ENCODE assay signal across 8 cellular contexts in the genomic region with DNA sequence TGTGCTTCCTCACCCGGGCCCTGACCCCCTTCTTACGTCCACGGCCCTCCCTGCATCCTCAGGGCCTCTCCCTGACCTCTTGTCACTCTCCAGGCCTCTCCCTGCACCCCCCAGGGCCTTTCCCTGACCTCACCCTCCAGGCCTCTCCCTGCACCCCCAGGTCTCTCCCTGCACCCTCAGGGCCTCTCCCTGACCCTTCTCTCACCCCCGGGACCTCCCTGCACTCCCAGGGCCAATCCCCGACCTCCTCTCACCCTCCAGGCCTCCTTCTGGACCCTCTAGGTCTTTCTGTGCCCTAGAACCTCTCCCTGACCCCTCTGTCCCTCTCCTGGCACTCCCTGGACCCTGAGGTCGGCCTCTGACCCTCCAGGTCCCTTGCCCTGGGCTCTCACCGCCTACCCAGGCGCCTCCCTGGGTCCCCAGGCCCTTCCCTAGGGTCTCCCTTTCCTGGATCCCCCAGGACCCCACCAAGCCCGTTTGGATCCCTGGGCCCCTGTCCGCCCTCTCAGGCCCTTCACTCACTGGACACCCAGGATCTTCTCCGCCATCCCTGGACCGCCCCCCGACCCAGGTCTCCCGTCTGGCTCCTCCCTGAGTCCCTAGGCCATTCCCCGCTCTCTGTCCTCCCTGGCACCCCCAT. TPM values are rescaled to one million over a fixed set of nuclear protein-coding genes. Genes with fewer than 3 reads are reported as not detected.
DNase-seq lines count a peak whose midpoint lies in the region; ATAC-seq lines count a peak whose summit lies in the region.

No MANE protein-coding gene starts in this region.

- no peak overlapping the region for H3K27ac ChIP-seq in iPS DF 6.9 (ENCODE audit: low read length)

- no peaks in the 10 kb centered on the region for H3K27me3 ChIP-seq in iPS DF 6.9 (ENCODE audit: control insufficient read depth, insufficient read depth, low read length)

- H3K36me3 Mint-ChIP-seq in activated CD4-positive, alpha-beta T cell treated with anti-CD3 and anti-CD28 coated beads, Interleukin-2, amount 10 ng/mL, durations not matched to agents 24 days and 14 days (ENCODE audit: low read depth): peaks cover 11% of the 10 kb centered on the region
- H3K36me3 Mint-ChIP-seq in activated CD8-positive, alpha-beta T cell treated with anti-CD3 and anti-CD28 coated beads, Interleukin-2, amount 10 ng/mL, durations not matched to agents 7 days and 5 days (ENCODE audit: low read depth): peaks cover 10% of the 10 kb centered on the region
- H3K36me3 Mint-ChIP-seq in stimulated activated effector memory CD8-positive, alpha-beta T cell treated with anti-CD3 and anti-CD28 coated beads, Interleukin-12 subunit alpha, Interleukin-12 subunit beta, amount 100 ng/mL, for 72 hours: peaks cover 30% of the 10 kb centered on the region

- H3K27me3 Mint-ChIP-seq in activated CD4-positive, alpha-beta T cell treated with anti-CD3 and anti-CD28 coated beads, Interleukin-2, amount 10 ng/mL, durations not matched to agents 24 days and 14 days: peaks cover 11% of the 10 kb centered on the region
- peaks cover 9% of the 10 kb centered on the region for H3K27me3 Mint-ChIP-seq in activated CD8-positive, alpha-beta T cell treated with anti-CD3 and anti-CD28 coated beads, Interleukin-2, amount 10 ng/mL, durations not matched to agents 7 days and 5 days (ENCODE audit: low read depth)

- POLR2A ChIA-PET in activated CD8-positive, alpha-beta T cell treated with anti-CD3 and anti-CD28 coated beads, Interleukin-2, amount 10 ng/mL, durations not matched to agents 7 days and 5 days (lab: Charles Lee): interaction anchor here (1.0 to 2.1 kb wide), 8 partner anchors 13 to 86 kb away, joined by 3 to 16 read pairs (median 6); partner anchors contain the start of genes HSPBP1, PPP6R1 and TMEM238

- peaks cover 8% of the 10 kb centered on the region for H3K36me3 ChIP-seq in iPS DF 6.9 (ENCODE audit: control insufficient read depth, insufficient read depth, low read length)

- no peak for ATAC-seq in activated CD8-positive, alpha-beta T cell treated with anti-CD3 and anti-CD28 coated beads, Interleukin-2, amount 10 ng/mL, durations not matched to agents 7 days and 5 days
- ATAC-seq in stimulated activated effector memory CD8-positive, alpha-beta T cell treated with anti-CD3 and anti-CD28 coated beads, Interleukin-12 subunit alpha, Interleukin-12 subunit beta, amount 100 ng/mL, for 72 hours: no peak

- intact Hi-C loops in activated CD4-positive, alpha-beta T cell treated with anti-CD3 and anti-CD28 coated beads, Interleukin-2, amount 10 ng/mL, durations not matched to agents 24 days and 14 days (cut with micrococcal nuclease): no loop called here

- H3K4me1 ChIP-seq in iPS DF 6.9 (ENCODE audit: control insufficient read depth, insufficient read depth, low read length): peaks cover 2% of the 10 kb centered on the region

- H3K9me3 ChIP-seq in iPS DF 6.9 (ENCODE audit: control insufficient read depth, insufficient read depth, low read length): no peaks in the 10 kb centered on the region

- DNase-seq in activated CD4-positive, alpha-beta T cell treated with anti-CD3 and anti-CD28 coated beads, Interleukin-2, amount 10 ng/mL, durations not matched to agents 24 days and 14 days: peak; percentile 80
- no peak for DNase-seq in activated CD4-positive, alpha-beta T cell treated with anti-CD3 and anti-CD28 coated beads, Interleukin-2, amount 50 U/mL, for 4 hours
- peak; percentile 45 for DNase-seq in activated CD8-positive, alpha-beta T cell treated with anti-CD3 and anti-CD28 coated beads, Interleukin-2, amount 10 ng/mL, durations not matched to agents 7 days and 5 days
- no peak for DNase-seq in iPS DF 6.9 (ENCODE audit: low read depth, low spot score)
- DNase-seq in stimulated activated effector memory CD8-positive, alpha-beta T cell treated with anti-CD3 and anti-CD28 coated beads, Interleukin-12 subunit alpha, Interleukin-12 subunit beta, amount 100 ng/mL, for 72 hours (ENCODE audit: low spot score in 2 of 2): peak in 1 of 2 donors; percentile 70
- no peak for DNase-seq in NCI-H2227 (lab: John Stamatoyannopoulos, UW; ENCODE audit: unreplicated experiment)
- no peak for DNase-seq in stimulated activated CD4-positive, alpha-beta T cell treated with anti-CD3 and anti-CD28 coated beads, Interleukin-15, amount 100 ng/mL, for 24 hours
- no peak for DNase-seq in NCI-H510A treated with DMSO at 0.1 percent for 48 hours (lab: John Stamatoyannopoulos, UW)

- peaks cover 16% of the 10 kb centered on the region for H3K4me1 Mint-ChIP-seq in activated CD4-positive, alpha-beta T cell treated with anti-CD3 and anti-CD28 coated beads, Interleukin-2, amount 10 ng/mL, durations not matched to agents 24 days and 14 days
- peaks cover 20% of the 10 kb centered on the region for H3K4me1 Mint-ChIP-seq in activated CD8-positive, alpha-beta T cell treated with anti-CD3 and anti-CD28 coated beads, Interleukin-2, amount 10 ng/mL, durations not matched to agents 7 days and 5 days (ENCODE audit: low read depth)
- H3K4me1 Mint-ChIP-seq in stimulated activated effector memory CD8-positive, alpha-beta T cell treated with anti-CD3 and anti-CD28 coated beads, Interleukin-12 subunit alpha, Interleukin-12 subunit beta, amount 100 ng/mL, for 72 hours: peaks cover 35% of the 10 kb centered on the region

- CTCF ChIA-PET in activated CD8-positive, alpha-beta T cell treated with anti-CD3 and anti-CD28 coated beads, Interleukin-2, amount 10 ng/mL, durations not matched to agents 7 days and 5 days (lab: Charles Lee): interaction anchor here (1.0 to 2.9 kb wide), 13 partner anchors 12 to 259 kb away, joined by 3 to 46 read pairs (median 6); partner anchors contain the start of genes FIZ1, HSPBP1, TMEM238 and UBE2S

- peak overlapping the region; percentile 94 for H3K27ac Mint-ChIP-seq in activated CD4-positive, alpha-beta T cell treated with anti-CD3 and anti-CD28 coated beads, Interleukin-2, amount 10 ng/mL, durations not matched to agents 24 days and 14 days
- H3K27ac Mint-ChIP-seq in activated CD8-positive, alpha-beta T cell treated with anti-CD3 and anti-CD28 coated beads, Interleukin-2, amount 10 ng/mL, durations not matched to agents 7 days and 5 days: peak overlapping the region; percentile 91
- H3K27ac Mint-ChIP-seq in stimulated activated effector memory CD8-positive, alpha-beta T cell treated with anti-CD3 and anti-CD28 coated beads, Interleukin-12 subunit alpha, Interleukin-12 subunit beta, amount 100 ng/mL, for 72 hours: peak overlapping the region; percentile 99

- peak overlapping the region; percentile 91 for H3K4me3 Mint-ChIP-seq in activated CD4-positive, alpha-beta T cell treated with anti-CD3 and anti-CD28 coated beads, Interleukin-2, amount 10 ng/mL, durations not matched to agents 24 days and 14 days
- H3K4me3 Mint-ChIP-seq in activated CD8-positive, alpha-beta T cell treated with anti-CD3 and anti-CD28 coated beads, Interleukin-2, amount 10 ng/mL, durations not matched to agents 7 days and 5 days: peak overlapping the region; percentile 87
- H3K4me3 Mint-ChIP-seq in stimulated activated effector memory CD8-positive, alpha-beta T cell treated with anti-CD3 and anti-CD28 coated beads, Interleukin-12 subunit alpha, Interleukin-12 subunit beta, amount 100 ng/mL, for 72 hours: peak overlapping the region; percentile 81

- WGBS in iPS DF 6.9 (ENCODE audit: insufficient coverage, insufficient read length): no CpG with 5 or more reads among the region's 15 CpGs

- H3K9me3 Mint-ChIP-seq in activated CD4-positive, alpha-beta T cell treated with anti-CD3 and anti-CD28 coated beads, Interleukin-2, amount 10 ng/mL, durations not matched to agents 24 days and 14 days: no peaks in the 10 kb centered on the region
- H3K9me3 Mint-ChIP-seq in activated CD8-positive, alpha-beta T cell treated with anti-CD3 and anti-CD28 coated beads, Interleukin-2, amount 10 ng/mL, durations not matched to agents 7 days and 5 days (ENCODE audit: insufficient read depth): no peaks in the 10 kb centered on the region
- H3K9me3 Mint-ChIP-seq in stimulated activated effector memory CD8-positive, alpha-beta T cell treated with anti-CD3 and anti-CD28 coated beads, Interleukin-12 subunit alpha, Interleukin-12 subunit beta, amount 100 ng/mL, for 72 hours: no peaks in the 10 kb centered on the region

- H3K4me3 ChIP-seq in iPS DF 6.9 (ENCODE audit: low read length): peak overlapping the region; percentile 64; the same call in 1 of the 2 replicates

RNA-seq across cellular contexts. Expression of gene KMT5C, which starts 0.6 kb away (rescaled TPM):
- total RNA-seq in activated CD4-positive, alpha-beta T cell treated with anti-CD3 and anti-CD28 coated beads, Interleukin-2, amount 10 ng/mL, durations not matched to agents 24 days and 14 days: 31.3 and 32.2 TPM in 2 replicates
- 10 to 100 TPM; 21.9 to 26.7 TPM for total RNA-seq in activated CD8-positive, alpha-beta T cell treated with anti-CD3 and anti-CD28 coated beads, Interleukin-2, amount 10 ng/mL, durations not matched to agents 7 days and 5 days

RNA-seq across cellular contexts. Expression of gene COX6B2, which starts 14.3 kb away (rescaled TPM):
- 0.26 TPM in 1 of 2 replicates, not detected in the other for total RNA-seq in activated CD4-positive, alpha-beta T cell treated with anti-CD3 and anti-CD28 coated beads, Interleukin-2, amount 10 ng/mL, durations not matched to agents 24 days and 14 days
- under 1 TPM in 1 of 2 experiments, not detected in 1; 0.34 TPM for total RNA-seq in activated CD8-positive, alpha-beta T cell treated with anti-CD3 and anti-CD28 coated beads, Interleukin-2, amount 10 ng/mL, durations not matched to agents 7 days and 5 days

RNA-seq across cellular contexts. Expression of gene TMEM150B, which starts 15.1 kb away (rescaled TPM):
- 0.28 and 0.69 TPM in 2 replicates for total RNA-seq in activated CD4-positive, alpha-beta T cell treated with anti-CD3 and anti-CD28 coated beads, Interleukin-2, amount 10 ng/mL, durations not matched to agents 24 days and 14 days
- under 1 TPM in 1 of 2 experiments, not detected in 1; 0.26 TPM for total RNA-seq in activated CD8-positive, alpha-beta T cell treated with anti-CD3 and anti-CD28 coated beads, Interleukin-2, amount 10 ng/mL, durations not matched to agents 7 days and 5 days

RNA-seq across cellular contexts. Expression of gene GARIN5B, which starts 22.8 kb away (rescaled TPM):
- not detected in 2 replicates for total RNA-seq in activated CD4-positive, alpha-beta T cell treated with anti-CD3 and anti-CD28 coated beads, Interleukin-2, amount 10 ng/mL, durations not matched to agents 24 days and 14 days
- total RNA-seq in activated CD8-positive, alpha-beta T cell treated with anti-CD3 and anti-CD28 coated beads, Interleukin-2, amount 10 ng/mL, durations not matched to agents 7 days and 5 days: not detected

RNA-seq across cellular contexts. Expression of gene IL11, which starts 30.0 kb away (rescaled TPM):
- total RNA-seq in activated CD4-positive, alpha-beta T cell treated with anti-CD3 and anti-CD28 coated beads, Interleukin-2, amount 10 ng/mL, durations not matched to agents 24 days and 14 days: 0.21 TPM in 1 of 2 replicates, not detected in the other
- under 1 TPM; 0.26 to 0.34 TPM for total RNA-seq in activated CD8-positive, alpha-beta T cell treated with anti-CD3 and anti-CD28 coated beads, Interleukin-2, amount 10 ng/mL, durations not matched to agents 7 days and 5 days

Comparison
In these comparisons a context has a peak if more than half of its experiments do, and no peak if none do; other contexts are left out.
1. DNase-seq: peak in activated CD4-positive, alpha-beta T cell treated with anti-CD3 and anti-CD28 coated beads, Interleukin-2, amount 10 ng/mL, durations not matched to agents 24 days and 14 days (single experiment) and activated CD8-positive, alpha-beta T cell treated with anti-CD3 and anti-CD28 coated beads, Interleukin-2, amount 10 ng/mL, durations not matched to agents 7 days and 5 days (single experiment); none in activated CD4-positive, alpha-beta T cell treated with anti-CD3 and anti-CD28 coated beads, Interleukin-2, amount 50 U/mL, for 4 hours (0 of 2), iPS DF 6.9 (single experiment), NCI-H2227 (single experiment), stimulated activated CD4-positive, alpha-beta T cell treated with anti-CD3 and anti-CD28 coated beads, Interleukin-15, amount 100 ng/mL, for 24 hours (single experiment) and NCI-H510A treated with DMSO at 0.1 percent for 48 hours (single experiment).
2. Peak in every context shown above with its lines, with median percentiles within 50 percentile points of each other: H3K27ac Mint-ChIP-seq and H3K4me3 Mint-ChIP-seq.